ENCODE assay signal across 16 cellular contexts in genomic region chr1:161168906-161169305, GRCh38. TPM values are rescaled to one million over a fixed set of nuclear protein-coding genes. Genes with fewer than 3 reads are reported as not detected.
A peak's percentile ranks its signal among the peaks of the same experiment; 100 is the strongest.
DNase-seq lines count a peak whose midpoint lies in the region; ATAC-seq, FAIRE-seq and TF ChIP-seq lines count a peak whose summit lies in the region.
"Had no signal": no experiment of that assay in that cellular context is flagged by ENCODE, and none has a peak within 500 bp of the region (broad histone marks: within the 10 kb centered on the region; RNA-seq: fewer than 3 reads in every experiment).

No MANE protein-coding gene starts in this region.

- no peaks in the 10 kb centered on the region for H3K36me3 ChIP-seq in hepatocyte (replicated peaks; ENCODE audit: insufficient read depth, low read depth)

- FAIRE-seq in frontal cortex (lab: Jason Lieb, UNC): no peak
- FAIRE-seq: D721Med, HTR-8/SVneo had no signal

- H3K9me3 ChIP-seq in hepatocyte (ENCODE audit: low read depth): no peaks in the 10 kb centered on the region

- H2AFZ ChIP-seq in hepatocyte: no peak overlapping the region

- no peaks in the 10 kb centered on the region for H3K27me3 Mint-ChIP-seq in activated naive CD4-positive, alpha-beta T cell treated with anti-CD3 and anti-CD28 coated beads, Interleukin-2, amount 50 U/mL, for 24 hours
- H3K27me3 Mint-ChIP-seq in activated naive CD4-positive, alpha-beta T cell treated with anti-CD3 and anti-CD28 coated beads for 36 hours (ENCODE audit: low read depth): no peaks in the 10 kb centered on the region
- no peaks in the 10 kb centered on the region for H3K27me3 Mint-ChIP-seq in T-cell
- H3K27me3 Mint-ChIP-seq in chondrocyte (ENCODE audit: low read depth): no peaks in the 10 kb centered on the region

- peaks cover 53% of the 10 kb centered on the region for H3K4me1 Mint-ChIP-seq in activated naive CD4-positive, alpha-beta T cell treated with anti-CD3 and anti-CD28 coated beads, Interleukin-2, amount 50 U/mL, for 24 hours
- H3K4me1 Mint-ChIP-seq in activated naive CD4-positive, alpha-beta T cell treated with anti-CD3 and anti-CD28 coated beads for 36 hours (ENCODE audit: low read depth): peaks cover 34% of the 10 kb centered on the region
- H3K4me1 Mint-ChIP-seq in T-cell (peaks cover 39 to 52% (median 49%) of the 10 kb centered on the region in 3 donors), chondrocyte (ENCODE audit: low read depth) (peaks cover 48% of the 10 kb centered on the region)
- peaks cover 65% of the 10 kb centered on the region for H3K4me1 Mint-ChIP-seq in stimulated activated effector memory CD8-positive, alpha-beta T cell treated with anti-CD3 and anti-CD28 coated beads, Interleukin-12 subunit alpha, Interleukin-12 subunit beta, amount 100 ng/mL, for 72 hours

- H4K20me1 ChIP-seq in hepatocyte (ENCODE audit: insufficient read depth, poor library complexity, severe bottlenecking): no peaks in the 10 kb centered on the region

- H3K4me3 Mint-ChIP-seq in activated naive CD4-positive, alpha-beta T cell treated with anti-CD3 and anti-CD28 coated beads, Interleukin-2, amount 50 U/mL, for 24 hours: peak overlapping the region; percentile 90
- H3K4me3 Mint-ChIP-seq in activated naive CD4-positive, alpha-beta T cell treated with anti-CD3 and anti-CD28 coated beads for 36 hours: no peak overlapping the region
- peak overlapping the region in 2 of 3 donors; percentile 65 to 72 for H3K4me3 Mint-ChIP-seq in T-cell
- no peak overlapping the region for H3K4me3 Mint-ChIP-seq in chondrocyte (ENCODE audit: unreplicated experiment)
- H3K4me3 Mint-ChIP-seq in stimulated activated effector memory CD8-positive, alpha-beta T cell treated with anti-CD3 and anti-CD28 coated beads, Interleukin-12 subunit alpha, Interleukin-12 subunit beta, amount 100 ng/mL, for 72 hours: no peak overlapping the region

- intact Hi-C loops in activated naive CD4-positive, alpha-beta T cell treated with anti-CD3 and anti-CD28 coated beads for 36 hours (cut with micrococcal nuclease): loop anchor here (5.0 kb wide), 1 partner anchor 213 kb away; no protein-coding TSS in a partner anchor

- DNase-seq in activated naive CD4-positive, alpha-beta T cell treated with anti-CD3 and anti-CD28 coated beads for 36 hours: no peak
- DNase-seq in T-cell (no peak), chondrocyte (ENCODE audit: low spot score) (peak; percentile 59), frontal cortex (ENCODE audit: low spot score in 2 of 2) (no peak), hepatocyte (ENCODE audit: low spot score) (no peak)
- no peak for DNase-seq in stimulated activated effector memory CD8-positive, alpha-beta T cell treated with anti-CD3 and anti-CD28 coated beads, Interleukin-12 subunit alpha, Interleukin-12 subunit beta, amount 100 ng/mL, for 72 hours (ENCODE audit: low spot score in 2 of 2)
- DNase-seq: AML-193; CD8-positive, alpha-beta T cell; DND-41; GDM1; GOT3; NCI-H226; NCI-H526 treated with DMSO at 0.1 percent for 48 hours had no signal

- TF ChIP-seq CTCF in chondrocyte (IDR thresholded peaks at IDR 0.05) (no peak), hepatocyte (IDR thresholded peaks at IDR 0.05; ENCODE audit: poor library complexity) (no peak)

- no peak overlapping the region for H3K27ac ChIP-seq in hepatocyte

- H3K36me3 Mint-ChIP-seq in activated naive CD4-positive, alpha-beta T cell treated with anti-CD3 and anti-CD28 coated beads, Interleukin-2, amount 50 U/mL, for 24 hours: peaks cover 12% of the 10 kb centered on the region
- peaks cover 16% of the 10 kb centered on the region for H3K36me3 Mint-ChIP-seq in activated naive CD4-positive, alpha-beta T cell treated with anti-CD3 and anti-CD28 coated beads for 36 hours (ENCODE audit: low read depth)
- H3K36me3 Mint-ChIP-seq in T-cell (peaks cover 32% of the 10 kb centered on the region), chondrocyte (ENCODE audit: low read depth) (peaks cover 16% of the 10 kb centered on the region)
- peaks cover 89% of the 10 kb centered on the region for H3K36me3 Mint-ChIP-seq in stimulated activated effector memory CD8-positive, alpha-beta T cell treated with anti-CD3 and anti-CD28 coated beads, Interleukin-12 subunit alpha, Interleukin-12 subunit beta, amount 100 ng/mL, for 72 hours

- peaks cover 3% of the 10 kb centered on the region for H3K79me2 ChIP-seq in hepatocyte

- H3K4me3 ChIP-seq in hepatocyte: no peak overlapping the region

- no peaks in the 10 kb centered on the region for H3K9me2 ChIP-seq in hepatocyte (replicated peaks; ENCODE audit: insufficient read depth)

- no peak for ATAC-seq in T-cell (replicated peaks in 1 of 4)
- ATAC-seq in stimulated activated effector memory CD8-positive, alpha-beta T cell treated with anti-CD3 and anti-CD28 coated beads, Interleukin-12 subunit alpha, Interleukin-12 subunit beta, amount 100 ng/mL, for 72 hours: no peak
- ATAC-seq: CD8-positive, alpha-beta T cell had no signal

- CTCF ChIA-PET in activated naive CD4-positive, alpha-beta T cell treated with anti-CD3 and anti-CD28 coated beads for 36 hours (lab: Charles Lee): interaction anchor here (0.6 to 0.8 kb wide), 2 partner anchors 11 to 12 kb away, joined by 3 read pairs; no protein-coding TSS in a partner anchor
- CTCF ChIA-PET in T-cell (lab: Charles Lee): no interaction called here

- no peaks in the 10 kb centered on the region for H3K27me3 ChIP-seq in hepatocyte

- 97% methylated on average over 9 of the region's 9 CpGs for WGBS in hepatocyte (ENCODE audit: low lambda C conversion rate, missing lambda C conversion rate)

- no peaks in the 10 kb centered on the region for H3K9me3 Mint-ChIP-seq in activated naive CD4-positive, alpha-beta T cell treated with anti-CD3 and anti-CD28 coated beads, Interleukin-2, amount 50 U/mL, for 24 hours
- no peaks in the 10 kb centered on the region for H3K9me3 Mint-ChIP-seq in activated naive CD4-positive, alpha-beta T cell treated with anti-CD3 and anti-CD28 coated beads for 36 hours
- H3K9me3 Mint-ChIP-seq in T-cell (no peaks in the 10 kb centered on the region), chondrocyte (ENCODE audit: low read depth) (no peaks in the 10 kb centered on the region)
- H3K9me3 Mint-ChIP-seq in stimulated activated effector memory CD8-positive, alpha-beta T cell treated with anti-CD3 and anti-CD28 coated beads, Interleukin-12 subunit alpha, Interleukin-12 subunit beta, amount 100 ng/mL, for 72 hours: no peaks in the 10 kb centered on the region
- H3K9me3 Mint-ChIP-seq: CD8-positive, alpha-beta T cell had no signal

- H3K4me1 ChIP-seq in hepatocyte (ENCODE audit: insufficient read depth): peaks cover 11% of the 10 kb centered on the region

- no peak overlapping the region for H3K27ac Mint-ChIP-seq in activated naive CD4-positive, alpha-beta T cell treated with anti-CD3 and anti-CD28 coated beads, Interleukin-2, amount 50 U/mL, for 24 hours
- H3K27ac Mint-ChIP-seq in activated naive CD4-positive, alpha-beta T cell treated with anti-CD3 and anti-CD28 coated beads for 36 hours: no peak overlapping the region
- H3K27ac Mint-ChIP-seq in T-cell (peak overlapping the region in 1 of 2 donors; percentile 48), chondrocyte (ENCODE audit: unreplicated experiment) (no peak overlapping the region)
- peak overlapping the region; percentile 97 for H3K27ac Mint-ChIP-seq in stimulated activated effector memory CD8-positive, alpha-beta T cell treated with anti-CD3 and anti-CD28 coated beads, Interleukin-12 subunit alpha, Interleukin-12 subunit beta, amount 100 ng/mL, for 72 hours
- H3K27ac Mint-ChIP-seq: CD8-positive, alpha-beta T cell had no signal

- no peak overlapping the region for H3K4me2 ChIP-seq in hepatocyte

- POLR2A ChIA-PET in T-cell (lab: Charles Lee): interaction anchor here in 1 of 2 donors (1.2 kb wide), 1 partner anchor 11 kb away, joined by 4 read pairs; no protein-coding TSS in a partner anchor

RNA-seq across cellular contexts. Expression of gene PPOX, which starts 2.7 kb away (rescaled TPM):
- 10 to 100 TPM; 24.9 to 26.0 TPM for total RNA-seq in activated naive CD4-positive, alpha-beta T cell treated with anti-CD3 and anti-CD28 coated beads for 36 hours
- 10 to 100 TPM; 38.3 to 85.4 (median 69.2) TPM for total RNA-seq in T-cell
- total RNA-seq in chondrocyte: 21.6 to 38.8 TPM (median 25.6 TPM) in 3 replicates
- total RNA-seq in frontal cortex: 26.5 TPM
- total RNA-seq in hepatocyte: 11.2 and 18.3 TPM in 2 replicates
- 30.7 and 31.6 TPM in 2 replicates for polyA plus RNA-seq in hepatocyte

RNA-seq across cellular contexts. Expression of gene B4GALT3, which starts 8.4 kb away (rescaled TPM):
- total RNA-seq in activated naive CD4-positive, alpha-beta T cell treated with anti-CD3 and anti-CD28 coated beads for 36 hours: 10 to 100 TPM; 45.7 to 49.0 TPM
- total RNA-seq in T-cell: 10 to 100 TPM; 48.4 to 77.8 (median 69.3) TPM
- total RNA-seq in chondrocyte: 22.4 to 23.7 TPM (median 23.0 TPM) in 3 replicates
- total RNA-seq in frontal cortex: 16.3 TPM
- 32.2 and 36.0 TPM in 2 replicates for total RNA-seq in hepatocyte
- polyA plus RNA-seq in hepatocyte: 48.1 and 56.9 TPM in 2 replicates

RNA-seq across cellular contexts. Expression of gene USP21, which starts 9.6 kb away (rescaled TPM):
- 10 to 100 TPM; 35.7 to 36.1 TPM for total RNA-seq in activated naive CD4-positive, alpha-beta T cell treated with anti-CD3 and anti-CD28 coated beads for 36 hours
- 10 to 100 TPM; 37.4 to 69.0 (median 59.5) TPM for total RNA-seq in T-cell
- 15.7 to 24.8 TPM (median 16.0 TPM) in 3 replicates for total RNA-seq in chondrocyte
- 8.2 TPM for total RNA-seq in frontal cortex
- 5.5 and 7.7 TPM in 2 replicates for total RNA-seq in hepatocyte
- 24.4 and 44.7 TPM in 2 replicates for polyA plus RNA-seq in hepatocyte

RNA-seq across cellular contexts. Expression of gene UFC1, which starts 15.1 kb away (rescaled TPM):
- 10 to 100 TPM; 89.4 to 94.9 TPM for total RNA-seq in activated naive CD4-positive, alpha-beta T cell treated with anti-CD3 and anti-CD28 coated beads for 36 hours
- total RNA-seq in T-cell (100 to 1,000 TPM in 2 of 5 donors, 10 to 100 TPM in 3; 82.9 to 109 (median 93.8) TPM), chondrocyte (84.2 to 95.6 TPM (median 89.4 TPM) in 3 replicates), frontal cortex (138 TPM), hepatocyte (105 and 136 TPM in 2 replicates)
- polyA plus RNA-seq in hepatocyte: 119 and 128 TPM in 2 replicates

RNA-seq across cellular contexts. Expression of gene ADAMTS4, which starts 29.9 kb away (rescaled TPM):
- total RNA-seq in activated naive CD4-positive, alpha-beta T cell treated with anti-CD3 and anti-CD28 coated beads for 36 hours: 10 to 100 TPM in 1 of 2 experiments, 1 to 10 TPM in 1; 6.5 to 10.6 TPM
- total RNA-seq in T-cell (1 to 10 TPM in 4 of 5 donors, under 1 TPM in 1; 0.86 to 1.8 (median 1.4) TPM), chondrocyte (1.5 to 2.8 TPM (median 2.2 TPM) in 3 replicates), frontal cortex (0.41 TPM), hepatocyte (1.2 and 2.3 TPM in 2 replicates)
- 4.4 and 6.1 TPM in 2 replicates for polyA plus RNA-seq in hepatocyte

Comparison
In these comparisons a context has a peak if more than half of its experiments do, and no peak if none do; other contexts are left out.
1. H3K4me3 Mint-ChIP-seq: peak in activated naive CD4-positive, alpha-beta T cell treated with anti-CD3 and anti-CD28 coated beads, Interleukin-2, amount 50 U/mL, for 24 hours (single experiment) and T-cell (2 of 3); none in activated naive CD4-positive, alpha-beta T cell treated with anti-CD3 and anti-CD28 coated beads for 36 hours (single experiment), chondrocyte (single experiment) and stimulated activated effector memory CD8-positive, alpha-beta T cell treated with anti-CD3 and anti-CD28 coated beads, Interleukin-12 subunit alpha, Interleukin-12 subunit beta, amount 100 ng/mL, for 72 hours (single experiment).